21 cellular contexts compared by ENCODE assay signal in the genomic region with DNA sequence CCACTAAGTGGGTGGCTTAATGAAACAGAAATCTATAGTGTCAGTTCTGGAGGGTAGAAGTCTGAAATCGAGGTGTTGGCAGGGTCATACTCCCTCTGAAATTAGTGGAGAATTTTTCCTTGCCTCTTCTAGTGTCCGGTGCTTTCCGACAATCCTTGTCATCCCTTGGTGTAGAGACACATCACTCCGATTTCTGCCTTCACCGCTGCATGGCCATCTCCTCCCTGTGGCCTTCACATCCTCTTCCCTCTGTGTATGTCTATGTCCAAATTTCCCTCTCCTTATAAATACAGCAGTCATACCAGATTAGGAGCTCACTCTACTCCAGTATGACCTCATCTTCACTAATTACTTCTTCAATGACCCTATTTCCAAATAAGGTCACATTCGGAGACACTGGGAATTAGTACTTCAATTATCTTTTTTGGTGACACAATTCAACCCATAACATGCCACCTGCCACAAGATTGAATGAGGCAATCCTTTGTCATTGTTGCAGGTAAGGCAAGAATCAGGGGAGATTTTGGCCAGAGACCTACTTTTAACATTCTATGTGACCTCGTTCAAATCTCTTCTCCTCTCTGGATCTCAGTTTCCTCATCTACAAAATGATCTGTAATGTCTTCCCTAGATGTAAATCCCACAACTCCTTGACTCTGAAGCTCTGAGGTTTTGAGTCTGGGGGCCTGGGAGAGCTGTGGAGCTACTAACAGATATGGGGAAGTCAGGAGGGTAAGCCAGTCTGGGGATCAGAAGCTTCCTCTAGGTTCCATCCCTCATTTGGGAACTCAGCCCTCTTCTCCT. TPM values are rescaled to one million over a fixed set of nuclear protein-coding genes. Genes with fewer than 3 reads are reported as not detected.
A peak's percentile ranks its signal among the peaks of the same experiment; 100 is the strongest.
DNase-seq lines count a peak whose midpoint lies in the region; ATAC-seq and TF ChIP-seq lines count a peak whose summit lies in the region.
"Had no signal": no experiment of that assay in that cellular context is flagged by ENCODE, and none has a peak within 500 bp of the region (broad histone marks: within the 10 kb centered on the region; RNA-seq: fewer than 3 reads in every experiment).

No MANE protein-coding gene starts in this region.

- TF ChIP-seq CTCF in HFFc6 (IDR thresholded peaks at IDR 0.05): no peak
- TF ChIP-seq CTCF in gastrocnemius medialis (IDR thresholded peaks at IDR 0.05 in 4 of 5, conservative IDR thresholded peaks at IDR 0.05 in 1 of 5): no peak

- no peak for ATAC-seq in gastrocnemius medialis
- ATAC-seq: left lung had no signal

- in situ Hi-C loops in gastrocnemius medialis (cut with MboI; ENCODE audit: low sequenced_read_pairs in 4 of 4): loop anchor here in 1 of 4 donors (5.0 kb wide), 1 partner anchor 237 kb away; no protein-coding TSS in a partner anchor

- no peaks in the 10 kb centered on the region for H3K9me3 ChIP-seq in gastrocnemius medialis
- H3K9me3 ChIP-seq: left lung had no signal

- no peak overlapping the region for H3K4me3 ChIP-seq in gastrocnemius medialis
- H3K4me3 ChIP-seq: left lung, SK-N-MC, skin epidermis had no signal

- H3K36me3 ChIP-seq in gastrocnemius medialis: no peaks in the 10 kb centered on the region
- H3K36me3 ChIP-seq: left lung had no signal

- H3K27me3 ChIP-seq in gastrocnemius medialis: no peaks in the 10 kb centered on the region
- H3K27me3 ChIP-seq: left lung had no signal

- peaks cover 91% of the 10 kb centered on the region for H3K4me1 Mint-ChIP-seq in HFFc6 (ENCODE audit: low read depth)

- no peak for TF ChIP-seq POLR2A in gastrocnemius medialis (IDR thresholded peaks at IDR 0.05)

- DNase-seq in DMS153 (lab: John Stamatoyannopoulos, UW): peak; percentile 54
- DNase-seq in DMS153 treated with DMSO at 0.1 percent for 48 hours (lab: John Stamatoyannopoulos, UW; ENCODE audit: unreplicated experiment): no peak
- no peak for DNase-seq in HFFc6
- DNase-seq in dermis blood vessel endothelial cell: peak; percentile 44
- DNase-seq in gastrocnemius medialis: no peak
- DNase-seq in D341Med (ENCODE audit: low spot score): no peak
- DNase-seq in stimulated activated CD8-positive, alpha-beta memory T cell treated with anti-CD3 and anti-CD28 coated beads, Interleukin-4, amount 100 ng/mL, for 48 hours: no peak
- DNase-seq in CD1c-positive myeloid dendritic cell (ENCODE audit: extremely low spot score): no peak
- DNase-seq: aorta; foreskin melanocyte; GOT3; KBM-7; left lung; NCI-H2227 treated with DMSO at 0.1 percent for 48 hours; stimulated activated CD4-positive, alpha-beta T cell treated with anti-CD3 and anti-CD28 coated beads, Interleukin-4, amount 100 ng/mL, for 24 hours; T-helper 9 cell had no signal

- H3K4me3 Mint-ChIP-seq in HFFc6: peak overlapping the region; percentile 18; the same call in 1 of the 2 replicates
- H3K4me3 Mint-ChIP-seq: B cell had no signal

- peak overlapping the region; percentile 28 to 72 (median 62) for H3K27ac ChIP-seq in gastrocnemius medialis
- H3K27ac ChIP-seq: 22Rv1, HL-60, SK-N-MC had no signal

- H3K4me1 ChIP-seq in gastrocnemius medialis: peaks cover 11 to 19% of the 10 kb centered on the region in 2 donors

- peaks cover 21% of the 10 kb centered on the region for H3K36me3 Mint-ChIP-seq in HFFc6 (ENCODE audit: low read depth)

- peak overlapping the region; percentile 76 for H3K27ac Mint-ChIP-seq in HFFc6
- H3K27ac Mint-ChIP-seq: B cell had no signal

- H3K9me3 Mint-ChIP-seq in HFFc6: no peaks in the 10 kb centered on the region

- H3K27me3 Mint-ChIP-seq in HFFc6 (ENCODE audit: insufficient read depth): peaks cover 3% of the 10 kb centered on the region

- intact Hi-C loops in gastrocnemius medialis (cut with DNase I; ENCODE audit: low total_unique reads): no loop called here

RNA-seq across cellular contexts. Expression of gene NAV1, which starts 16.1 kb away (rescaled TPM):
- 10 to 100 TPM; 72.9 to 88.0 (median 78.4) TPM for total RNA-seq in HFFc6 (2021; fragmentation: NEBNext Ultra II Directional; extraction: Animal tissue kit (Norgen Biotek cat#: 25700))
- 16.5 and 27.0 TPM in 2 replicates for total RNA-seq in dermis blood vessel endothelial cell
- 1 to 10 TPM; 4.2 to 9.1 (median 7.1) TPM for total RNA-seq in gastrocnemius medialis

RNA-seq across cellular contexts. Expression of gene CSRP1, which starts 48.1 kb away (rescaled TPM):
- total RNA-seq in HFFc6 (2021; fragmentation: NEBNext Ultra II Directional; extraction: Animal tissue kit (Norgen Biotek cat#: 25700)): 100 to 1,000 TPM; 540 to 614 (median 577) TPM
- total RNA-seq in dermis blood vessel endothelial cell: 256 and 443 TPM in 2 replicates
- total RNA-seq in gastrocnemius medialis: 10 to 100 TPM; 22.7 to 91.1 (median 68.9) TPM

Comparison
In these comparisons a context has a peak if more than half of its experiments do, and no peak if none do; other contexts are left out.
1. DNase-seq: peak in DMS153 (single experiment) and dermis blood vessel endothelial cell (single experiment); none in DMS153 treated with DMSO at 0.1 percent for 48 hours (single experiment), HFFc6 (single experiment), gastrocnemius medialis (0 of 2), D341Med (single experiment), stimulated activated CD8-positive, alpha-beta memory T cell treated with anti-CD3 and anti-CD28 coated beads, Interleukin-4, amount 100 ng/mL, for 48 hours (single experiment) and CD1c-positive myeloid dendritic cell (single experiment).